20 cellular contexts compared by ENCODE assay signal in the genomic region with DNA sequence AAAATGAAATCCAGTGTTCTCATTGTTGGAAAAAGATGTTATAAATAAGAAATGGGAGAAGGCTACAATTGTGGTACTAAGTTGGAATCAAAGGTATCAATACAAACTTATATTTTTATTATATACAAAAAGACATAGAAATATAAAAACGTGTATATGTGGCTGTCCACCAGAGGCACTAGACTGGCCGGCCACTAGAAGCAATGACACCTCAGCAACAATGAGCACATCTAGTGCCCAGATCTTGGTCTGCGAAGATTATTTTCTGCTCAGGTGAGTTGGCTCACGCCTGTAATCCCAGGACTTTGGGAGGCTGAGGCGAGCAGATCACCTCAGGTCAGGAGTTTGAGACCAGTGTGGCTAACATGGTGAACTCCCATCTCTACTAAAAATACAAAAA. TPM values are rescaled to one million over a fixed set of nuclear protein-coding genes. Genes with fewer than 3 reads are reported as not detected.
A peak's percentile ranks its signal among the peaks of the same experiment; 100 is the strongest.
DNase-seq lines count a peak whose midpoint lies in the region; ATAC-seq and TF ChIP-seq lines count a peak whose summit lies in the region.
"Had no signal": no experiment of that assay in that cellular context is flagged by ENCODE, and none has a peak within 500 bp of the region (broad histone marks: within the 10 kb centered on the region; RNA-seq: fewer than 3 reads in every experiment).

No MANE protein-coding gene starts in this region.

- no peaks in the 10 kb centered on the region for H3K9me2 ChIP-seq in MM.1S (replicated peaks; ENCODE audit: insufficient read depth, low read length)

- H3K4me1 Mint-ChIP-seq in activated CD4-positive, alpha-beta T cell treated with anti-CD3 and anti-CD28 coated beads for 36 hours = peaks cover 2% of the 10 kb centered on the region
- H3K4me1 Mint-ChIP-seq in osteocyte (ENCODE audit: unreplicated experiment) (no peaks in the 10 kb centered on the region), WTC11 (no peaks in the 10 kb centered on the region)
- H3K4me1 Mint-ChIP-seq: immature natural killer cell had no signal

- POLR2A ChIA-PET in activated CD4-positive, alpha-beta T cell treated with anti-CD3 and anti-CD28 coated beads for 36 hours (lab: Charles Lee) = no interaction called here
- POLR2A ChIA-PET in WTC11 (lab: Charles Lee) = no interaction called here

- H2AFZ ChIP-seq in MM.1S (ENCODE audit: low read length) = no peak overlapping the region

- no peak overlapping the region for H3K4me3 Mint-ChIP-seq in activated CD4-positive, alpha-beta T cell treated with anti-CD3 and anti-CD28 coated beads for 36 hours
- H3K4me3 Mint-ChIP-seq in osteocyte (ENCODE audit: unreplicated experiment) (no peak overlapping the region), WTC11 (no peak overlapping the region)
- H3K4me3 Mint-ChIP-seq: activated CD4-positive, alpha-beta T cell treated with anti-CD3 and anti-CD28 coated beads, Interleukin-2, amount 10 ng/mL, durations not matched to agents 24 days and 14 days; immature natural killer cell had no signal

- H3K36me3 Mint-ChIP-seq in activated CD4-positive, alpha-beta T cell treated with anti-CD3 and anti-CD28 coated beads for 36 hours (ENCODE audit: low read depth) = peaks cover 49% of the 10 kb centered on the region
- H3K36me3 Mint-ChIP-seq in osteocyte (ENCODE audit: unreplicated experiment) (peaks cover 42% of the 10 kb centered on the region), WTC11 (peaks cover 29% of the 10 kb centered on the region)

- H3K27ac Mint-ChIP-seq in activated CD4-positive, alpha-beta T cell treated with anti-CD3 and anti-CD28 coated beads for 36 hours = no peak overlapping the region
- H3K27ac Mint-ChIP-seq in osteocyte (ENCODE audit: unreplicated experiment) (no peak overlapping the region), WTC11 (no peak overlapping the region)
- H3K27ac Mint-ChIP-seq: activated CD4-positive, alpha-beta T cell treated with anti-CD3 and anti-CD28 coated beads, Interleukin-2, amount 10 ng/mL, durations not matched to agents 24 days and 14 days; immature natural killer cell had no signal

- H3K79me2 ChIP-seq in MM.1S (ENCODE audit: low read length) = peaks cover 59% of the 10 kb centered on the region

- DNase-seq in activated CD4-positive, alpha-beta T cell treated with anti-CD3 and anti-CD28 coated beads for 36 hours = peak; percentile 20
- DNase-seq in activated CD4-positive, alpha-beta T cell treated with anti-CD3 and anti-CD28 coated beads for 4 hours = no peak
- DNase-seq in MM.1S (no peak), dermis blood vessel endothelial cell (peak; percentile 8), osteocyte (ENCODE audit: extremely low spot score, unreplicated experiment) (no peak), WTC11 (ENCODE audit: low spot score) (no peak)
- DNase-seq: activated CD4-positive, alpha-beta T cell treated with anti-CD3 and anti-CD28 coated beads, Interleukin-2, amount 10 ng/mL, durations not matched to agents 24 days and 14 days; activated T-cell treated with anti-CD3 and anti-CD28 coated beads, Interleukin-2, amount 50 U/mL, for 48 hours; anterior cingulate cortex; Caco-2; immature natural killer cell; NCI-H1694 treated with DMSO at 0.1 percent for 48 hours; NCI-H526; ovary; stimulated activated naive CD4-positive, alpha-beta T cell had no signal

- H4K20me1 ChIP-seq in MM.1S (ENCODE audit: insufficient read depth, low read length) = no peaks in the 10 kb centered on the region

- no peaks in the 10 kb centered on the region for H3K9me3 ChIP-seq in MM.1S (replicated peaks; ENCODE audit: insufficient read depth, low read length)

- H3K27me3 ChIP-seq in MM.1S (replicated peaks; ENCODE audit: insufficient read depth, low read length) = no peaks in the 10 kb centered on the region
- H3K27me3 ChIP-seq: gastroesophageal sphincter, ovary, vagina had no signal

- no peak for ATAC-seq in activated CD4-positive, alpha-beta T cell treated with anti-CD3 and anti-CD28 coated beads for 36 hours
- ATAC-seq in GM21367 (IDR thresholded peaks at IDR 0.05; ENCODE audit: unreplicated experiment) = no peak
- ATAC-seq in WTC11 = no peak
- ATAC-seq in HG03571 (IDR thresholded peaks at IDR 0.05; ENCODE audit: unreplicated experiment) = no peak
- ATAC-seq: gastroesophageal sphincter had no signal

- H3K4me2 ChIP-seq in MM.1S (ENCODE audit: low read depth, low read length) = no peak overlapping the region
- H3K4me2 ChIP-seq: smooth muscle cell had no signal

- peaks cover 10% of the 10 kb centered on the region for H3K36me3 ChIP-seq in MM.1S (replicated peaks; ENCODE audit: insufficient read depth, low read length)
- H3K36me3 ChIP-seq: ovary had no signal

- H3K9ac ChIP-seq in MM.1S (ENCODE audit: low read length) = no peak overlapping the region

- CTCF ChIA-PET in activated CD4-positive, alpha-beta T cell treated with anti-CD3 and anti-CD28 coated beads for 36 hours (lab: Charles Lee) = interaction anchor here (1.1 kb wide), 1 partner anchor 11 kb away, joined by 4 read pairs; no protein-coding TSS in a partner anchor
- CTCF ChIA-PET in WTC11 (lab: Charles Lee) = no interaction called here

- intact Hi-C loops in activated CD4-positive, alpha-beta T cell treated with anti-CD3 and anti-CD28 coated beads for 36 hours (cut with DNase I, micrococcal nuclease) = no loop called here

- H3F3A ChIP-seq in MM.1S (ENCODE audit: insufficient read depth, low read length) = no peaks in the 10 kb centered on the region

- TF ChIP-seq CTCF in MM.1S (IDR thresholded peaks at IDR 0.05; ENCODE audit: low read length) (peak; percentile 13; the same call in 1 of the 2 replicates), osteocyte (IDR thresholded peaks at IDR 0.05) (peak; percentile 21), WTC11 (IDR thresholded peaks at IDR 0.05) (no peak)

- H3K27ac ChIP-seq in MM.1S (ENCODE audit: low read length) = no peak overlapping the region
- H3K27ac ChIP-seq: gastroesophageal sphincter, ovary, vagina had no signal

- H3K27me3 Mint-ChIP-seq in activated CD4-positive, alpha-beta T cell treated with anti-CD3 and anti-CD28 coated beads for 36 hours = no peaks in the 10 kb centered on the region
- no peaks in the 10 kb centered on the region for H3K27me3 Mint-ChIP-seq in osteocyte (ENCODE audit: unreplicated experiment)
- H3K27me3 Mint-ChIP-seq in WTC11 (ENCODE audit: low read depth) = no peaks in the 10 kb centered on the region
- H3K27me3 Mint-ChIP-seq: activated CD4-positive, alpha-beta T cell treated with anti-CD3 and anti-CD28 coated beads, Interleukin-2, amount 10 ng/mL, durations not matched to agents 24 days and 14 days had no signal

- H3K9me3 Mint-ChIP-seq in activated CD4-positive, alpha-beta T cell treated with anti-CD3 and anti-CD28 coated beads for 36 hours (ENCODE audit: low read depth) = peaks cover 12% of the 10 kb centered on the region
- H3K9me3 Mint-ChIP-seq in osteocyte (ENCODE audit: unreplicated experiment) (peaks cover 10% of the 10 kb centered on the region), WTC11 (peaks cover 14% of the 10 kb centered on the region)

- H3K4me1 ChIP-seq in MM.1S (ENCODE audit: low read length) = no peaks in the 10 kb centered on the region; the same call in 1 of the 2 replicates
- H3K4me1 ChIP-seq: Caco-2, vagina had no signal

- H3K4me3 ChIP-seq in MM.1S (ENCODE audit: low read length) = no peak overlapping the region
- H3K4me3 ChIP-seq: gastroesophageal sphincter, ovary, smooth muscle cell, vagina had no signal

TF ChIP-seq in WTC11, 78 proteins besides CTCF, POLR2A, EP300 and RAD21 (continues in another document):
- TF ChIP-seq, protein P1, sequence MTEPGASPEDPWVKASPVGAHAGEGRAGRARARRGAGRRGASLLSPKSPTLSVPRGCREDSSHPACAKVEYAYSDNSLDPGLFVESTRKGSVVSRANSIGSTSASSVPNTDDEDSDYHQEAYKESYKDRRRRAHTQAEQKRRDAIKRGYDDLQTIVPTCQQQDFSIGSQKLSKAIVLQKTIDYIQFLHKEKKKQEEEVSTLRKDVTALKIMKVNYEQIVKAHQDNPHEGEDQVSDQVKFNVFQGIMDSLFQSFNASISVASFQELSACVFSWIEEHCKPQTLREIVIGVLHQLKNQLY (CRISPR knock-in tag; IDR thresholded peaks at IDR 0.05) = no peak
- TF ChIP-seq ETV6 (CRISPR knock-in tag; IDR thresholded peaks at IDR 0.05) = no peak
- TF ChIP-seq FOXP1 (CRISPR knock-in tag; IDR thresholded peaks at IDR 0.05; ENCODE audit: borderline replicate concordance) = no peak
- no peak for TF ChIP-seq PRRX2 (CRISPR knock-in tag; IDR thresholded peaks at IDR 0.05)
- TF ChIP-seq, protein P2, sequence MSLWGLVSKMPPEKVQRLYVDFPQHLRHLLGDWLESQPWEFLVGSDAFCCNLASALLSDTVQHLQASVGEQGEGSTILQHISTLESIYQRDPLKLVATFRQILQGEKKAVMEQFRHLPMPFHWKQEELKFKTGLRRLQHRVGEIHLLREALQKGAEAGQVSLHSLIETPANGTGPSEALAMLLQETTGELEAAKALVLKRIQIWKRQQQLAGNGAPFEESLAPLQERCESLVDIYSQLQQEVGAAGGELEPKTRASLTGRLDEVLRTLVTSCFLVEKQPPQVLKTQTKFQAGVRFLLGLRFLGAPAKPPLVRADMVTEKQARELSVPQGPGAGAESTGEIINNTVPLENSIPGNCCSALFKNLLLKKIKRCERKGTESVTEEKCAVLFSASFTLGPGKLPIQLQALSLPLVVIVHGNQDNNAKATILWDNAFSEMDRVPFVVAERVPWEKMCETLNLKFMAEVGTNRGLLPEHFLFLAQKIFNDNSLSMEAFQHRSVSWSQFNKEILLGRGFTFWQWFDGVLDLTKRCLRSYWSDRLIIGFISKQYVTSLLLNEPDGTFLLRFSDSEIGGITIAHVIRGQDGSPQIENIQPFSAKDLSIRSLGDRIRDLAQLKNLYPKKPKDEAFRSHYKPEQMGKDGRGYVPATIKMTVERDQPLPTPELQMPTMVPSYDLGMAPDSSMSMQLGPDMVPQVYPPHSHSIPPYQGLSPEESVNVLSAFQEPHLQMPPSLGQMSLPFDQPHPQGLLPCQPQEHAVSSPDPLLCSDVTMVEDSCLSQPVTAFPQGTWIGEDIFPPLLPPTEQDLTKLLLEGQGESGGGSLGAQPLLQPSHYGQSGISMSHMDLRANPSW (CRISPR knock-in tag; conservative IDR thresholded peaks at IDR 0.05; ENCODE audit: low read depth) = no peak
- TF ChIP-seq ZNF232 (CRISPR knock-in tag; IDR thresholded peaks at IDR 0.05) = no peak
- TF ChIP-seq, protein P3, sequence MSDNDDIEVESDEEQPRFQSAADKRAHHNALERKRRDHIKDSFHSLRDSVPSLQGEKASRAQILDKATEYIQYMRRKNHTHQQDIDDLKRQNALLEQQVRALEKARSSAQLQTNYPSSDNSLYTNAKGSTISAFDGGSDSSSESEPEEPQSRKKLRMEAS (CRISPR knock-in tag; IDR thresholded peaks at IDR 0.05) = no peak
- TF ChIP-seq CBFB (CRISPR knock-in tag; IDR thresholded peaks at IDR 0.05; ENCODE audit: low read depth) = no peak
- TF ChIP-seq ZNF423 (CRISPR knock-in tag; IDR thresholded peaks at IDR 0.05) = no peak

RNA-seq across cellular contexts. Expression of a gene that starts 21.6 kb away (rescaled TPM):
- total RNA-seq in activated CD4-positive, alpha-beta T cell treated with anti-CD3 and anti-CD28 coated beads for 36 hours = 10 to 100 TPM; 30.8 to 35.5 TPM
- total RNA-seq in dermis blood vessel endothelial cell = 35.4 and 49.2 TPM in 2 replicates
- 42.4 and 46.1 TPM in 2 replicates for total RNA-seq in osteocyte
- 44.0 to 50.5 TPM (median 45.2 TPM) in 3 replicates for total RNA-seq in WTC11 (2021)

RNA-seq across cellular contexts. Expression of a gene that starts 40.6 kb away (rescaled TPM):
- 10 to 100 TPM; 59.1 to 59.3 TPM for total RNA-seq in activated CD4-positive, alpha-beta T cell treated with anti-CD3 and anti-CD28 coated beads for 36 hours
- total RNA-seq in dermis blood vessel endothelial cell (8.8 and 41.7 TPM in 2 replicates), osteocyte (9.0 and 9.2 TPM in 2 replicates), WTC11 (2021) (46.0 to 55.7 TPM (median 47.5 TPM) in 3 replicates)

Comparison
In these comparisons a context has a peak if more than half of its experiments do, and no peak if none do; other contexts are left out.
1. DNase-seq: peak in activated CD4-positive, alpha-beta T cell treated with anti-CD3 and anti-CD28 coated beads for 36 hours (single experiment) and dermis blood vessel endothelial cell (single experiment); none in activated CD4-positive, alpha-beta T cell treated with anti-CD3 and anti-CD28 coated beads for 4 hours (0 of 2), MM.1S (single experiment), osteocyte (single experiment) and WTC11 (single experiment).